27 cellular contexts compared by ENCODE assay signal in the genomic region with DNA sequence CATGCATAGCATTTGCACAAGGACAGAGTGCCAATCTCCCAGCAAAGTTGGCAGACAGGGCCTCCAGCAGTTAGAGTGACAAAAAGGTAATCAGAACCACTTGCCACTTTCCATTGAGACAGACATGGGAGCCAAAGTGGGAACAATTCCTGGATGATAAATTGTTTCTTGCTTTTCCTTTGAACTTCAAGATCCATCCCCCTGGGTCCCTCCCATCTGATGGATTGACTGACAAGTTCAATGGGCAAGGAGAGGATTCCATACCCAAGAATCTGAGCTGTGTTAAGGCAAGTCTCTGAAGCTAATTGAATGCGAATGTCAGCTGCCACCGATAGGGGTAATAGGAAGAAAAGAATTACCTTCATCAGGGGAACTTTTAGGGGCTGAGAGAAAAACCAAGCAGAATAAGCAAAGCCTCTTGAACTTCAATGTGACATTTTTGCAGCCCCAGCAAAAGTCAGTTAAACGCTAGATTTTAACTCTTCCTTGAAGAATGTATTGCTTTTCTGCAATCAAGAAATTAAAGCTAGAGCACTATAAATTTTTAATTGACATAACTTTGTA.
"Had no signal": no experiment of that assay in that cellular context is flagged by ENCODE, and none has a peak within 500 bp of the region (broad histone marks: within the 10 kb centered on the region; RNA-seq: fewer than 3 reads in every experiment).

No MANE protein-coding gene starts in this region.

- DNase-seq: colonic mucosa; cortex of kidney; dermis blood vessel endothelial cell; dorsolateral prefrontal cortex; effector CD4-positive, alpha-beta T cell; effector CD8-positive, alpha-beta T cell; effector memory CD4-positive, alpha-beta T cell; effector memory CD8-positive, alpha-beta T cell; erythroblast; esophagus squamous epithelium; foreskin fibroblast; foreskin keratinocyte; foreskin melanocyte; gastrocnemius medialis; glutamatergic neuron; head of caudate nucleus; heart left ventricle had no signal

- H3K4me3 Mint-ChIP-seq: dendritic cell treated with granulocyte-macrophage colony-stimulating factor and Interleukin-4, amounts not matched to agents 40 ng/mL and 50 ng/mL, for 4 days; effector memory CD8-positive, alpha-beta T cell had no signal

- H3K4me1 ChIP-seq: colonic mucosa, esophagus muscularis mucosa, esophagus squamous epithelium, foreskin keratinocyte, gastrocnemius medialis, gastroesophageal sphincter had no signal

- H3K36me3 ChIP-seq: colonic mucosa, esophagus muscularis mucosa, esophagus squamous epithelium, gastrocnemius medialis, gastroesophageal sphincter, heart left ventricle had no signal

- FAIRE-seq: colon, endometrium, endothelial cell of umbilical vein, frontal cortex had no signal

- H3K27ac ChIP-seq: colonic mucosa, coronary artery, dorsolateral prefrontal cortex, epithelial cell of prostate, esophagus muscularis mucosa, esophagus squamous epithelium, foreskin keratinocyte, gastrocnemius medialis, gastroesophageal sphincter, heart left ventricle had no signal

- H3K27ac Mint-ChIP-seq: dendritic cell treated with granulocyte-macrophage colony-stimulating factor and Interleukin-4, amounts not matched to agents 40 ng/mL and 50 ng/mL, for 4 days; effector memory CD8-positive, alpha-beta T cell had no signal

- H3K4me3 ChIP-seq: colonic mucosa, coronary artery, dorsolateral prefrontal cortex, esophagus muscularis mucosa, esophagus squamous epithelium, gastrocnemius medialis, gastroesophageal sphincter, heart left ventricle had no signal

- H3K9me3 ChIP-seq: colonic mucosa, esophagus muscularis mucosa, esophagus squamous epithelium, gastrocnemius medialis, gastroesophageal sphincter, heart left ventricle had no signal

- H3K27me3 Mint-ChIP-seq: effector memory CD8-positive, alpha-beta T cell had no signal

- ATAC-seq: effector memory CD8-positive, alpha-beta T cell; esophagus mucosa; foreskin keratinocyte; gastrocnemius medialis; gastroesophageal sphincter; heart left ventricle had no signal

- H3K27me3 ChIP-seq: colonic mucosa, esophagus muscularis mucosa, esophagus squamous epithelium, foreskin keratinocyte, gastrocnemius medialis had no signal
